Comparison of ENCODE assay signal across 25 cellular contexts in genomic region chr5:67281874-67282273, GRCh38.
"Had no signal": no experiment of that assay in that cellular context is flagged by ENCODE, and none has a peak within 500 bp of the region (broad histone marks: within the 10 kb centered on the region; RNA-seq: fewer than 3 reads in every experiment).

No MANE protein-coding gene starts in this region.

- H3K4me3 Mint-ChIP-seq: activated CD4-positive, alpha-beta memory T cell treated with anti-CD3 and anti-CD28 coated beads, Interleukin-2, amount 10 ng/mL, durations not matched to agents 7 days and 5 days; activated CD4-positive, alpha-beta T cell treated with anti-CD3 and anti-CD28 coated beads for 36 hours; activated CD4-positive, alpha-beta T cell treated with anti-CD3 and anti-CD28 coated beads, Interleukin-2, amount 10 ng/mL, durations not matched to agents 7 days and 5 days; activated naive CD4-positive, alpha-beta T cell treated with anti-CD3 and anti-CD28 coated beads, Interleukin-2, amount 10 ng/mL, durations not matched to agents 7 days and 5 days; activated naive CD8-positive, alpha-beta T cell treated with anti-CD3 and anti-CD28 coated beads, Interleukin-2, amount 10 ng/mL, durations not matched to agents 7 days and 5 days; activated T-cell treated with anti-CD3 and anti-CD28 coated beads, Interleukin-2, amount 50 U/mL, for 24 hours; activated T-cell treated with anti-CD3 and anti-CD28 coated beads, Interleukin-2, amount 50 U/mL, for 72 hours had no signal

- H3K27ac Mint-ChIP-seq: activated CD4-positive, alpha-beta memory T cell treated with anti-CD3 and anti-CD28 coated beads, Interleukin-2, amount 10 ng/mL, durations not matched to agents 7 days and 5 days; activated CD4-positive, alpha-beta T cell treated with anti-CD3 and anti-CD28 coated beads for 36 hours; activated CD4-positive, alpha-beta T cell treated with anti-CD3 and anti-CD28 coated beads, Interleukin-2, amount 10 ng/mL, durations not matched to agents 7 days and 5 days; activated naive CD4-positive, alpha-beta T cell treated with anti-CD3 and anti-CD28 coated beads, Interleukin-2, amount 10 ng/mL, durations not matched to agents 7 days and 5 days; activated naive CD8-positive, alpha-beta T cell treated with anti-CD3 and anti-CD28 coated beads, Interleukin-2, amount 10 ng/mL, durations not matched to agents 7 days and 5 days; activated T-cell treated with anti-CD3 and anti-CD28 coated beads, Interleukin-2, amount 50 U/mL, for 24 hours; activated T-cell treated with anti-CD3 and anti-CD28 coated beads, Interleukin-2, amount 50 U/mL, for 72 hours had no signal

- H3K36me3 ChIP-seq: esophagus squamous epithelium had no signal

- DNase-seq: activated CD4-positive, alpha-beta memory T cell treated with anti-CD3 and anti-CD28 coated beads, Interleukin-2, amount 10 ng/mL, durations not matched to agents 7 days and 5 days; activated CD4-positive, alpha-beta T cell treated with anti-CD3 and anti-CD28 coated beads for 36 hours; activated CD4-positive, alpha-beta T cell treated with anti-CD3 and anti-CD28 coated beads, Interleukin-2, amount 10 ng/mL, durations not matched to agents 7 days and 5 days; activated CD4-positive, alpha-beta T cell treated with anti-CD3 and anti-CD28 coated beads, Interleukin-2, amount 50 U/mL, for 4 hours; activated CD4-positive, CD25-positive, alpha-beta regulatory T cell; activated CD4-positive, CD25-positive, alpha-beta regulatory T cell treated with anti-CD3 and anti-CD28 coated beads, Interleukin-2, amount 50 U/mL, for 72 hours; activated CD8-positive, alpha-beta memory T cell treated with anti-CD3 and anti-CD28 coated beads, Interleukin-2, amount 50 U/mL, for 48 hours; activated gamma-delta T cell; activated naive CD4-positive, alpha-beta T cell; activated naive CD4-positive, alpha-beta T cell treated with anti-CD3 and anti-CD28 coated beads, Interleukin-2, amount 10 ng/mL, durations not matched to agents 7 days and 5 days; activated naive CD8-positive, alpha-beta T cell treated with anti-CD3 and anti-CD28 coated beads, Interleukin-2, amount 10 ng/mL, durations not matched to agents 7 days and 5 days; activated T-cell treated with anti-CD3 and anti-CD28 coated beads for 4 hours; activated T-cell treated with anti-CD3 and anti-CD28 coated beads, Interleukin-2, amount 50 U/mL, for 24 hours; activated T-cell treated with anti-CD3 and anti-CD28 coated beads, Interleukin-2, amount 50 U/mL, for 72 hours; aorta; body of pancreas; central memory CD4-positive, alpha-beta T cell; cortex of kidney; dermis blood vessel endothelial cell; effector CD8-positive, alpha-beta T cell; esophagus squamous epithelium; foreskin melanocyte; T-helper 2 cell had no signal

- H3K27ac ChIP-seq: body of pancreas, epithelial cell of prostate, esophagus squamous epithelium had no signal

- H3K27me3 ChIP-seq: body of pancreas, esophagus squamous epithelium had no signal

- H3K27me3 Mint-ChIP-seq: activated CD4-positive, alpha-beta memory T cell treated with anti-CD3 and anti-CD28 coated beads, Interleukin-2, amount 10 ng/mL, durations not matched to agents 7 days and 5 days; activated CD4-positive, alpha-beta T cell treated with anti-CD3 and anti-CD28 coated beads for 36 hours; activated naive CD4-positive, alpha-beta T cell treated with anti-CD3 and anti-CD28 coated beads, Interleukin-2, amount 10 ng/mL, durations not matched to agents 7 days and 5 days; activated T-cell treated with anti-CD3 and anti-CD28 coated beads, Interleukin-2, amount 50 U/mL, for 24 hours had no signal

- H3K4me1 Mint-ChIP-seq: activated CD4-positive, alpha-beta memory T cell treated with anti-CD3 and anti-CD28 coated beads, Interleukin-2, amount 10 ng/mL, durations not matched to agents 7 days and 5 days; activated CD4-positive, alpha-beta T cell treated with anti-CD3 and anti-CD28 coated beads for 36 hours; activated CD4-positive, alpha-beta T cell treated with anti-CD3 and anti-CD28 coated beads, Interleukin-2, amount 10 ng/mL, durations not matched to agents 7 days and 5 days; activated naive CD4-positive, alpha-beta T cell treated with anti-CD3 and anti-CD28 coated beads, Interleukin-2, amount 10 ng/mL, durations not matched to agents 7 days and 5 days; activated naive CD8-positive, alpha-beta T cell treated with anti-CD3 and anti-CD28 coated beads, Interleukin-2, amount 10 ng/mL, durations not matched to agents 7 days and 5 days had no signal

- H3K4me3 ChIP-seq: body of pancreas, esophagus squamous epithelium had no signal

- H3K36me3 Mint-ChIP-seq: activated naive CD8-positive, alpha-beta T cell treated with anti-CD3 and anti-CD28 coated beads, Interleukin-2, amount 10 ng/mL, durations not matched to agents 7 days and 5 days had no signal

- ATAC-seq: activated CD4-positive, alpha-beta T cell treated with anti-CD3 and anti-CD28 coated beads for 36 hours; activated naive CD4-positive, alpha-beta T cell treated with anti-CD3 and anti-CD28 coated beads, Interleukin-2, amount 50 U/mL, for 72 hours; activated T-cell treated with anti-CD3 and anti-CD28 coated beads, Interleukin-2, amount 50 U/mL, for 72 hours; body of pancreas had no signal
